12 cellular contexts compared by ENCODE assay signal in the genomic region with DNA sequence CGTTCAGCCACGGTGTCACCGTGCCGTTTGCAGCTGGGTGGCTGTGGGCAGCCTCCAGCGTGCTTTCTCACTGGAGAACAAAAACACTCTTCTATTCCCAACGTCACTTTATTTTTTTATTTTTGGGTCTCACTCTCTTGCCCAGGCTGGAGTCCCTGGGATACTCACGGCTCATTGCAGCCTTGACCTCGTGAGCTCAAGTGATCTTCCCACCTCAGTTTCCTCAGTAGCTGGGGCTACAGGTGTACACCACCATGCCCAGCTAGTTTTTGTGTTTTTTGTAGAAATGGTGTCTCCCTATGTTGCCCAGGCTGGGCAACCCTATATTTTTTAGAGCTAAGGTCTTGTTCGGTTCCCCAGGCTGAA. TPM values are rescaled to one million over a fixed set of nuclear protein-coding genes. Genes with fewer than 3 reads are reported as not detected.
A peak's percentile ranks its signal among the peaks of the same experiment; 100 is the strongest.
DNase-seq lines count a peak whose midpoint lies in the region; ATAC-seq, FAIRE-seq and TF ChIP-seq lines count a peak whose summit lies in the region.
"Had no signal": no experiment of that assay in that cellular context is flagged by ENCODE, and none has a peak within 500 bp of the region (broad histone marks: within the 10 kb centered on the region; RNA-seq: fewer than 3 reads in every experiment).

No MANE protein-coding gene starts in this region.

- peak; percentile 10; the same call in 1 of the 2 replicates for TF ChIP-seq POLR2A in GM12892 (IDR thresholded peaks at IDR 0.05; ENCODE audit: low read depth, low read length)

- no peak for TF ChIP-seq CTCF in coronary artery (IDR thresholded peaks at IDR 0.05)

- peak overlapping the region; percentile 73 to 85 (median 75) for H3K27ac Mint-ChIP-seq in CD4-positive, CD25-positive, alpha-beta regulatory T cell
- H3K27ac Mint-ChIP-seq in activated T-helper 2 cell treated with anti-CD3 and anti-CD28 coated beads, Interferon-gamma antibody, Interleukin-2, Interleukin-4, amounts not matched to agents 10 μg/mL and 5 μg/mL and 100 μg/mL, durations not matched to agents 14 hours and 24 hours and 36 hours: peak overlapping the region; percentile 70
- peak overlapping the region; percentile 45 to 90 (median 80) for H3K27ac Mint-ChIP-seq in naive thymus-derived CD8-positive, alpha-beta T cell

- POLR2A ChIA-PET in naive thymus-derived CD8-positive, alpha-beta T cell (lab: Charles Lee): interaction anchor here (1.3 kb wide), 1 partner anchor 26 kb away, joined by 3 read pairs; no protein-coding TSS in a partner anchor

- H3K36me3 ChIP-seq in CD4-positive, CD25-positive, alpha-beta regulatory T cell (ENCODE audit: control insufficient read depth, insufficient read depth, low read length): no peaks in the 10 kb centered on the region

- no peak for DNase-seq in CD4-positive, CD25-positive, alpha-beta regulatory T cell
- DNase-seq in GM12892 (ENCODE audit: insufficient read length) (no peak), NCI-H2081 (lab: John Stamatoyannopoulos, UW) (no peak), coronary artery (ENCODE audit: low spot score) (no peak), OCI-M1 (lab: John Stamatoyannopoulos, UW) (no peak)
- DNase-seq in activated T-helper 2 cell treated with anti-CD3 and anti-CD28 coated beads, Interferon-gamma antibody, Interleukin-2, Interleukin-4, amounts not matched to agents 10 μg/mL and 5 μg/mL and 100 μg/mL, durations not matched to agents 14 hours and 24 hours and 36 hours (ENCODE audit: low spot score): no peak
- DNase-seq in naive thymus-derived CD8-positive, alpha-beta T cell: no peak
- DNase-seq in stimulated activated CD4-positive, alpha-beta T cell treated with anti-CD3 and anti-CD28 coated beads, Interleukin-1b, Interleukin-23, amount 100 ng/mL, for 48 hours: no peak
- DNase-seq: COR-L47; Karpas-422; NCI-H146; stimulated activated CD4-positive, alpha-beta T cell treated with anti-CD3 and anti-CD28 coated beads, Interleukin-15, amount 100 ng/mL, for 24 hours had no signal

- peaks cover 0 to 14% (median 7%) of the 10 kb centered on the region in 4 donors for H3K4me1 Mint-ChIP-seq in CD4-positive, CD25-positive, alpha-beta regulatory T cell
- H3K4me1 Mint-ChIP-seq in activated T-helper 2 cell treated with anti-CD3 and anti-CD28 coated beads, Interferon-gamma antibody, Interleukin-2, Interleukin-4, amounts not matched to agents 10 μg/mL and 5 μg/mL and 100 μg/mL, durations not matched to agents 14 hours and 24 hours and 36 hours (ENCODE audit: low read depth): peaks cover 3% of the 10 kb centered on the region
- peaks cover 0 to 20% (median 10%) of the 10 kb centered on the region in 4 donors for H3K4me1 Mint-ChIP-seq in naive thymus-derived CD8-positive, alpha-beta T cell

- intact Hi-C loops in activated T-helper 2 cell treated with anti-CD3 and anti-CD28 coated beads, Interferon-gamma antibody, Interleukin-2, Interleukin-4, amounts not matched to agents 10 μg/mL and 5 μg/mL and 100 μg/mL, durations not matched to agents 14 hours and 24 hours and 36 hours (cut with micrococcal nuclease): loop anchor here (2.0 kb wide), 2 partner anchors 81 to 93 kb away; no protein-coding TSS in a partner anchor

- no peaks in the 10 kb centered on the region for H3K36me3 Mint-ChIP-seq in CD4-positive, CD25-positive, alpha-beta regulatory T cell
- peaks cover 10% of the 10 kb centered on the region for H3K36me3 Mint-ChIP-seq in activated T-helper 2 cell treated with anti-CD3 and anti-CD28 coated beads, Interferon-gamma antibody, Interleukin-2, Interleukin-4, amounts not matched to agents 10 μg/mL and 5 μg/mL and 100 μg/mL, durations not matched to agents 14 hours and 24 hours and 36 hours (ENCODE audit: low read depth)
- H3K36me3 Mint-ChIP-seq in naive thymus-derived CD8-positive, alpha-beta T cell: no peaks in the 10 kb centered on the region

- H3K9me3 ChIP-seq in CD4-positive, CD25-positive, alpha-beta regulatory T cell (ENCODE audit: control insufficient read depth in 2 of 2, low read length in 2 of 2): no peaks in the 10 kb centered on the region

- no peaks in the 10 kb centered on the region for H3K27me3 ChIP-seq in CD4-positive, CD25-positive, alpha-beta regulatory T cell (ENCODE audit: control insufficient read depth, insufficient read depth, low read length)

- no peaks in the 10 kb centered on the region for H3K9me3 Mint-ChIP-seq in CD4-positive, CD25-positive, alpha-beta regulatory T cell
- H3K9me3 Mint-ChIP-seq in activated T-helper 2 cell treated with anti-CD3 and anti-CD28 coated beads, Interferon-gamma antibody, Interleukin-2, Interleukin-4, amounts not matched to agents 10 μg/mL and 5 μg/mL and 100 μg/mL, durations not matched to agents 14 hours and 24 hours and 36 hours: no peaks in the 10 kb centered on the region
- H3K9me3 Mint-ChIP-seq in naive thymus-derived CD8-positive, alpha-beta T cell: no peaks in the 10 kb centered on the region

- no peak for FAIRE-seq in GM12892 (lab: Jason Lieb, UNC)

- ATAC-seq in CD4-positive, CD25-positive, alpha-beta regulatory T cell (ENCODE audit: low read depth in 2 of 2): no peak
- ATAC-seq in naive thymus-derived CD8-positive, alpha-beta T cell: no peak

- peaks cover 7% of the 10 kb centered on the region for H3K27me3 Mint-ChIP-seq in CD4-positive, CD25-positive, alpha-beta regulatory T cell
- H3K27me3 Mint-ChIP-seq in activated T-helper 2 cell treated with anti-CD3 and anti-CD28 coated beads, Interferon-gamma antibody, Interleukin-2, Interleukin-4, amounts not matched to agents 10 μg/mL and 5 μg/mL and 100 μg/mL, durations not matched to agents 14 hours and 24 hours and 36 hours (ENCODE audit: low read depth): peaks cover 6% of the 10 kb centered on the region
- H3K27me3 Mint-ChIP-seq in naive thymus-derived CD8-positive, alpha-beta T cell: peaks cover 0 to 6% (median 0%) of the 10 kb centered on the region in 5 donors

- peaks cover 10% of the 10 kb centered on the region for H3K4me1 ChIP-seq in CD4-positive, CD25-positive, alpha-beta regulatory T cell (ENCODE audit: control insufficient read depth, insufficient read depth, low read length, poor library complexity, severe bottlenecking)

- H3K4me3 Mint-ChIP-seq in CD4-positive, CD25-positive, alpha-beta regulatory T cell: peak overlapping the region; percentile 81 to 91 (median 86)
- peak overlapping the region; percentile 78 for H3K4me3 Mint-ChIP-seq in activated T-helper 2 cell treated with anti-CD3 and anti-CD28 coated beads, Interferon-gamma antibody, Interleukin-2, Interleukin-4, amounts not matched to agents 10 μg/mL and 5 μg/mL and 100 μg/mL, durations not matched to agents 14 hours and 24 hours and 36 hours (ENCODE audit: low read depth)
- peak overlapping the region; percentile 55 to 88 (median 76) for H3K4me3 Mint-ChIP-seq in naive thymus-derived CD8-positive, alpha-beta T cell

- no peak overlapping the region for H3K27ac ChIP-seq in CD4-positive, CD25-positive, alpha-beta regulatory T cell (ENCODE audit: insufficient read depth, low read length, poor library complexity, severe bottlenecking)
- H3K27ac ChIP-seq in coronary artery: no peak overlapping the region

- H3K4me3 ChIP-seq in CD4-positive, CD25-positive, alpha-beta regulatory T cell (ENCODE audit: low read depth, low read length): no peak overlapping the region
- H3K4me3 ChIP-seq in coronary artery: no peak overlapping the region

RNA-seq across cellular contexts. Expression of a gene that starts 34.4 kb away (rescaled TPM):
- 162 TPM for total RNA-seq in CD4-positive, CD25-positive, alpha-beta regulatory T cell
- 10 to 100 TPM; 10.9 to 15.3 (median 12.8) TPM for polyA plus RNA-seq in CD4-positive, CD25-positive, alpha-beta regulatory T cell
- 17.9 TPM for polyA plus RNA-seq in GM12892 (2012; ENCODE audit: missing spikeins)
- 93.9 and 101 TPM in 2 replicates for total RNA-seq in activated T-helper 2 cell treated with anti-CD3 and anti-CD28 coated beads, Interferon-gamma antibody, Interleukin-2, Interleukin-4, amounts not matched to agents 10 μg/mL and 5 μg/mL and 100 μg/mL, durations not matched to agents 14 hours and 24 hours and 36 hours
- 10 to 100 TPM; 78.7 to 81.2 TPM for total RNA-seq in naive thymus-derived CD8-positive, alpha-beta T cell
- 10 to 100 TPM in 2 of 3 donors, 1 to 10 TPM in 1; 7.3 to 25.1 (median 15.9) TPM for polyA plus RNA-seq in naive thymus-derived CD8-positive, alpha-beta T cell
